ENCODE assay signal across 11 cellular contexts in the genomic region with DNA sequence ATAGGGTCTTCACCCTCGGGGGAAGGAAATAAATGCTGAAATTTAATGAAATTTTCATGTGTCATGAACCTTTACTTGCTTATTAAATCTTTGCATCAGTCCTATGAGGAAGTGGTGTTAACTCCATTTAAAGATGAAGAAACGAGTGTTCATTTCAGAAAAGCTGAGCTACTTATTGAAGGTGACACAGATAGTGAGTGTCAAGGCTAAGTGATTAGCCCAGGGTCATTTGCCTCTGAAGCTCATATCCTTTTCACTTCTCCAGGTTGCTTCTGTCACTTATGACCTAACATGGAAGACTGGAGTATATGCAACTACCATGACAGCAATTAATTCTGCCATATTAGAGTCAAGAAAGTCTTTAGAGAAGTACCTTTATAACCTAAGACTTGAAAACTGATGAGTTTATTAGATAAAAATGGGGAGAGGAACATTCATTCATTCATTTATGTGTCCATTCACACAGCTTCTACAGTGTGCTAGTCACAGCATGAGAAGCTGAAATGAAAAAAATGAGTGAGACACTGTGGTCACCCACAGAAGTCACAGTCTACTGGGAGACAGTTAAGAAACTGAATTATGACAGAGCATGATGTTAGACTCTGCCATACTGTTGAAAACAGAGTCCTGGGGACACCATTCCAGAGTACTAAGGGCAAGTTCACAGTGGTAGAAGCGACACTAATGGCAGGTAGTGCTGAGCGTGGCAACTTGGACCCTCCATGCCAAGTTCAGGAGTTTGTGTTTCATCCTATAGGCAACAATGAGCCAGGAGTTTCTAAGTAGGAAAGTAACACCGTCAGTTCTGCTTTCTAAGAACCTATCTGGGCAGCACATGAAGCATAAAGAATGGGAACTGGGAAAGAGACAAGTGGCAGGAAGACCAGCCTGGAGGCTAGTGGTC. TPM values are rescaled to one million over a fixed set of nuclear protein-coding genes. Genes with fewer than 3 reads are reported as not detected.
DNase-seq lines count a peak whose midpoint lies in the region; ATAC-seq lines count a peak whose summit lies in the region.
"Had no signal": no experiment of that assay in that cellular context is flagged by ENCODE, and none has a peak within 500 bp of the region (broad histone marks: within the 10 kb centered on the region; RNA-seq: fewer than 3 reads in every experiment).

No MANE protein-coding gene starts in this region.

- H3K4me3 Mint-ChIP-seq in activated naive CD4-positive, alpha-beta T cell treated with anti-CD3 and anti-CD28 coated beads for 36 hours, result no peak overlapping the region
- H3K4me3 Mint-ChIP-seq: B cell, type B pancreatic cell had no signal

- intact Hi-C loops in activated naive CD4-positive, alpha-beta T cell treated with anti-CD3 and anti-CD28 coated beads for 36 hours (cut with micrococcal nuclease), result no loop called here

- CTCF ChIA-PET in activated naive CD4-positive, alpha-beta T cell treated with anti-CD3 and anti-CD28 coated beads for 36 hours (lab: Charles Lee), result interaction anchor here (0.6 kb wide), 1 partner anchor 49 kb away, joined by 4 read pairs; no protein-coding TSS in a partner anchor

- peaks cover 24% of the 10 kb centered on the region for H3K4me1 Mint-ChIP-seq in activated naive CD4-positive, alpha-beta T cell treated with anti-CD3 and anti-CD28 coated beads for 36 hours (ENCODE audit: low read depth)

- H3K27ac Mint-ChIP-seq in activated naive CD4-positive, alpha-beta T cell treated with anti-CD3 and anti-CD28 coated beads, Interleukin-2, amount 50 U/mL, for 72 hours, result no peak overlapping the region
- no peak overlapping the region for H3K27ac Mint-ChIP-seq in activated naive CD4-positive, alpha-beta T cell treated with anti-CD3 and anti-CD28 coated beads for 36 hours
- H3K27ac Mint-ChIP-seq: B cell, type B pancreatic cell had no signal

- no peaks in the 10 kb centered on the region for H3K9me3 Mint-ChIP-seq in activated naive CD4-positive, alpha-beta T cell treated with anti-CD3 and anti-CD28 coated beads, Interleukin-2, amount 50 U/mL, for 72 hours
- H3K9me3 Mint-ChIP-seq in activated naive CD4-positive, alpha-beta T cell treated with anti-CD3 and anti-CD28 coated beads for 36 hours, result no peaks in the 10 kb centered on the region
- H3K9me3 Mint-ChIP-seq: type B pancreatic cell had no signal

- no peak for DNase-seq in activated naive CD4-positive, alpha-beta T cell treated with anti-CD3 and anti-CD28 coated beads, Interleukin-2, amount 50 U/mL, for 72 hours (ENCODE audit: low spot score in 2 of 2)
- no peak for DNase-seq in activated naive CD4-positive, alpha-beta T cell treated with anti-CD3 and anti-CD28 coated beads for 36 hours
- no peak for DNase-seq in NCI-H146 treated with DMSO at 0.1 percent for 48 hours (lab: John Stamatoyannopoulos, UW; ENCODE audit: unreplicated experiment)
- no peak for DNase-seq in NCI-H1105 treated with DMSO at 0.1 percent for 48 hours (lab: John Stamatoyannopoulos, UW)
- no peak for DNase-seq in HPDE6-E6E7 (ENCODE audit: extremely low spot score)
- DNase-seq in hippocampal formation (lab: John Stamatoyannopoulos, UW), result no peak
- DNase-seq: stimulated activated CD4-positive, alpha-beta T cell treated with anti-CD3 and anti-CD28 coated beads, Interleukin-15, amount 100 ng/mL, for 24 hours had no signal

- ATAC-seq in activated naive CD4-positive, alpha-beta T cell treated with anti-CD3 and anti-CD28 coated beads, Interleukin-2, amount 50 U/mL, for 72 hours, result peak; percentile 90 to 97
- ATAC-seq in HG02588 (IDR thresholded peaks at IDR 0.05; ENCODE audit: unreplicated experiment), result peak; percentile 93
- ATAC-seq in HG03460 (IDR thresholded peaks at IDR 0.05; ENCODE audit: unreplicated experiment), result peak; percentile 96

- H3K27me3 Mint-ChIP-seq in activated naive CD4-positive, alpha-beta T cell treated with anti-CD3 and anti-CD28 coated beads for 36 hours (ENCODE audit: low read depth), result no peaks in the 10 kb centered on the region
- H3K27me3 Mint-ChIP-seq: B cell had no signal

- peaks cover 0 to 10% of the 10 kb centered on the region in 2 donors for H3K36me3 Mint-ChIP-seq in activated naive CD4-positive, alpha-beta T cell treated with anti-CD3 and anti-CD28 coated beads, Interleukin-2, amount 50 U/mL, for 72 hours
- H3K36me3 Mint-ChIP-seq in activated naive CD4-positive, alpha-beta T cell treated with anti-CD3 and anti-CD28 coated beads for 36 hours (ENCODE audit: low read depth), result peaks cover 22% of the 10 kb centered on the region
- H3K36me3 Mint-ChIP-seq: type B pancreatic cell had no signal

RNA-seq across cellular contexts. Expression of gene ALPK1, which starts 21.3 kb away (rescaled TPM):
- total RNA-seq in activated naive CD4-positive, alpha-beta T cell treated with anti-CD3 and anti-CD28 coated beads, Interleukin-2, amount 50 U/mL, for 72 hours, result 10 to 100 TPM; 32.7 to 65.8 TPM
- total RNA-seq in activated naive CD4-positive, alpha-beta T cell treated with anti-CD3 and anti-CD28 coated beads for 36 hours, result 10 to 100 TPM; 38.8 to 39.9 TPM

RNA-seq across cellular contexts. Expression of gene TIFA, which starts 32.8 kb away (rescaled TPM):
- 10 to 100 TPM; 34.3 to 62.9 TPM for total RNA-seq in activated naive CD4-positive, alpha-beta T cell treated with anti-CD3 and anti-CD28 coated beads, Interleukin-2, amount 50 U/mL, for 72 hours
- 10 to 100 TPM; 60.4 to 65.4 TPM for total RNA-seq in activated naive CD4-positive, alpha-beta T cell treated with anti-CD3 and anti-CD28 coated beads for 36 hours
